Comparison of ENCODE assay signal across 13 cellular contexts in the genomic region with DNA sequence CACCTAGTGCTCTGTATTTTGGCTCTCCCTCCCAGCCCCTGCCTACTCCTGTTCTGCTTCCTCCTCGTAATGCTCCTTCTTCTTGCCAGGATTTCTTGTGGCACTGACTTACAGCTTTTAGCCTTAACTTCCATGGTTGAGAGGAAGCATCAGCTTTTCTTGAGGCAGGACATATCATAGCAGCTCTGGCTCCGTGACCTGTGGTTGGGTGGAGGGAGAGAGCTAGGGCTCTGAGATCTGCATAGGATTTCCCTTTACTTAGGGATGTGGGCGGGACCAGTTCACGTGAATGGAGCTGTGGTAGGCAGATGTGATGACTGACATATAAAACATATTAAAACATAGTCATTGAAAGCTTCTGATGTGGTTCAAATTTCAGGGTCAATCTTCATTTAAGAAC. TPM values are rescaled to one million over a fixed set of nuclear protein-coding genes. Genes with fewer than 3 reads are reported as not detected.
DNase-seq lines count a peak whose midpoint lies in the region; ATAC-seq and TF ChIP-seq lines count a peak whose summit lies in the region.
"Had no signal": no experiment of that assay in that cellular context is flagged by ENCODE, and none has a peak within 500 bp of the region (broad histone marks: within the 10 kb centered on the region; RNA-seq: fewer than 3 reads in every experiment).

No MANE protein-coding gene starts in this region.

- CTCF ChIA-PET in WTC11 (lab: Charles Lee): interaction anchor here (0.8 to 1.2 kb wide), 2 partner anchors 9 to 11 kb away, joined by 3 to 4 read pairs; partner anchors contain the start of gene RAB11FIP2
- CTCF ChIA-PET in MCF 10A (lab: Yijun Ruan, JAX): interaction anchor here (0.6 kb wide), 1 partner anchor 466 kb away, joined by 4 read pairs; no protein-coding TSS in a partner anchor

- H3K4me1 Mint-ChIP-seq in WTC11 (peaks cover 14% of the 10 kb centered on the region), MCF 10A (ENCODE audit: insufficient read depth, unreplicated experiment) (peaks cover 6% of the 10 kb centered on the region)
- H3K4me1 Mint-ChIP-seq: CD8-positive, alpha-beta memory T cell had no signal

- ATAC-seq in Right ventricle myocardium inferior (no peak), left cardiac atrium (no peak), WTC11 (peak; percentile 98), GM18907 (IDR thresholded peaks at IDR 0.05; ENCODE audit: unreplicated experiment) (no peak)

- DNase-seq in Right ventricle myocardium inferior (ENCODE audit: missing footprints) (peak; percentile 47), left cardiac atrium (no peak), WTC11 (ENCODE audit: low spot score) (no peak), iPS-NIHi11 (ENCODE audit: low spot score) (peak; percentile 9), HT-29 (ENCODE audit: low spot score) (no peak), MCF 10A (ENCODE audit: unreplicated experiment) (no peak)
- DNase-seq: 8988T; AML-193; Caco-2; CD8-positive, alpha-beta memory T cell; DND-41; HFFc6 had no signal

- peak overlapping the region; percentile 82; the same call in 1 of the 2 replicates for H3K27ac Mint-ChIP-seq in WTC11
- no peak overlapping the region for H3K27ac Mint-ChIP-seq in MCF 10A (ENCODE audit: low read depth, unreplicated experiment)
- H3K27ac Mint-ChIP-seq: CD8-positive, alpha-beta memory T cell; HFFc6 had no signal

- intact Hi-C loops in Right ventricle myocardium inferior (cut with DNase I) (no loop called here), left cardiac atrium (cut with DNase I) (no loop called here), MCF 10A (cut with micrococcal nuclease) (no loop called here)

- H3K27me3 Mint-ChIP-seq in WTC11 (ENCODE audit: low read depth): no peaks in the 10 kb centered on the region
- H3K27me3 Mint-ChIP-seq in MCF 10A (ENCODE audit: insufficient read depth, unreplicated experiment): no peaks in the 10 kb centered on the region

- no TSS peak for BruUV-seq in MCF 10A (replicated peaks; lab: Mats Ljungman, UMichigan)

- POLR2A ChIA-PET in WTC11 (lab: Charles Lee): no interaction called here
- POLR2A ChIA-PET in MCF 10A (lab: Yijun Ruan, JAX): interaction anchor here (1.1 to 1.4 kb wide), 2 partner anchors 14 to 15 kb away, joined by 3 to 4 read pairs; no protein-coding TSS in a partner anchor

- H3K4me3 Mint-ChIP-seq in WTC11 (peak overlapping the region; percentile 35), MCF 10A (ENCODE audit: unreplicated experiment) (no peak overlapping the region)
- H3K4me3 Mint-ChIP-seq: CD8-positive, alpha-beta memory T cell; HFFc6 had no signal

- H3K36me3 Mint-ChIP-seq in WTC11 (no peaks in the 10 kb centered on the region), MCF 10A (ENCODE audit: insufficient read depth, unreplicated experiment) (no peaks in the 10 kb centered on the region)
- H3K36me3 Mint-ChIP-seq: CD8-positive, alpha-beta memory T cell had no signal

- H3K9me3 Mint-ChIP-seq in WTC11 (no peaks in the 10 kb centered on the region), MCF 10A (ENCODE audit: unreplicated experiment) (no peaks in the 10 kb centered on the region)
- H3K9me3 Mint-ChIP-seq: CD8-positive, alpha-beta memory T cell; HFFc6 had no signal

- TF ChIP-seq CTCF in WTC11 (IDR thresholded peaks at IDR 0.05) (no peak), MCF 10A (IDR thresholded peaks at IDR 0.05; ENCODE audit: unreplicated experiment) (no peak)

TF ChIP-seq in WTC11, 78 proteins besides CTCF, POLR2A, EP300 and RAD21:
- TF ChIP-seq FOXK1 (CRISPR knock-in tag; IDR thresholded peaks at IDR 0.05) (no peak), ZNF263 (CRISPR knock-in tag; IDR thresholded peaks at IDR 0.05; ENCODE audit: low read depth) (no peak), SMAD3 (CRISPR knock-in tag; IDR thresholded peaks at IDR 0.05; ENCODE audit: borderline replicate concordance) (no peak), IRF2 (CRISPR knock-in tag; IDR thresholded peaks at IDR 0.05; ENCODE audit: borderline replicate concordance, low read depth) (no peak)
- TF ChIP-seq, protein P1, sequence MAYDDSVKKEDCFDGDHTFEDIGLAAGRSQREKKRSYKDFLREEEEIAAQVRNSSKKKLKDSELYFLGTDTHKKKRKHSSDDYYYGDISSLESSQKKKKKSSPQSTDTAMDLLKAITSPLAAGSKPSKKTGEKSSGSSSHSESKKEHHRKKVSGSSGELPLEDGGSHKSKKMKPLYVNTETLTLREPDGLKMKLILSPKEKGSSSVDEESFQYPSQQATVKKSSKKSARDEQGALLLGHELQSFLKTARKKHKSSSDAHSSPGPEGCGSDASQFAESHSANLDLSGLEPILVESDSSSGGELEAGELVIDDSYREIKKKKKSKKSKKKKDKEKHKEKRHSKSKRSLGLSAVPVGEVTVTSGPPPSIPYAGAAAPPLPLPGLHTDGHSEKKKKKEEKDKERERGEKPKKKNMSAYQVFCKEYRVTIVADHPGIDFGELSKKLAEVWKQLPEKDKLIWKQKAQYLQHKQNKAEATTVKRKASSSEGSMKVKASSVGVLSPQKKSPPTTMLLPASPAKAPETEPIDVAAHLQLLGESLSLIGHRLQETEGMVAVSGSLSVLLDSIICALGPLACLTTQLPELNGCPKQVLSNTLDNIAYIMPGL (CRISPR knock-in tag; IDR thresholded peaks at IDR 0.05): no peak
- TF ChIP-seq, protein P2, sequence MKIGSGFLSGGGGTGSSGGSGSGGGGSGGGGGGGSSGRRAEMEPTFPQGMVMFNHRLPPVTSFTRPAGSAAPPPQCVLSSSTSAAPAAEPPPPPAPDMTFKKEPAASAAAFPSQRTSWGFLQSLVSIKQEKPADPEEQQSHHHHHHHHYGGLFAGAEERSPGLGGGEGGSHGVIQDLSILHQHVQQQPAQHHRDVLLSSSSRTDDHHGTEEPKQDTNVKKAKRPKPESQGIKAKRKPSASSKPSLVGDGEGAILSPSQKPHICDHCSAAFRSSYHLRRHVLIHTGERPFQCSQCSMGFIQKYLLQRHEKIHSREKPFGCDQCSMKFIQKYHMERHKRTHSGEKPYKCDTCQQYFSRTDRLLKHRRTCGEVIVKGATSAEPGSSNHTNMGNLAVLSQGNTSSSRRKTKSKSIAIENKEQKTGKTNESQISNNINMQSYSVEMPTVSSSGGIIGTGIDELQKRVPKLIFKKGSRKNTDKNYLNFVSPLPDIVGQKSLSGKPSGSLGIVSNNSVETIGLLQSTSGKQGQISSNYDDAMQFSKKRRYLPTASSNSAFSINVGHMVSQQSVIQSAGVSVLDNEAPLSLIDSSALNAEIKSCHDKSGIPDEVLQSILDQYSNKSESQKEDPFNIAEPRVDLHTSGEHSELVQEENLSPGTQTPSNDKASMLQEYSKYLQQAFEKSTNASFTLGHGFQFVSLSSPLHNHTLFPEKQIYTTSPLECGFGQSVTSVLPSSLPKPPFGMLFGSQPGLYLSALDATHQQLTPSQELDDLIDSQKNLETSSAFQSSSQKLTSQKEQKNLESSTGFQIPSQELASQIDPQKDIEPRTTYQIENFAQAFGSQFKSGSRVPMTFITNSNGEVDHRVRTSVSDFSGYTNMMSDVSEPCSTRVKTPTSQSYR (CRISPR knock-in tag; IDR thresholded peaks at IDR 0.05): no peak
TF ChIP-seq in WTC11: peak in this region for 0.

RNA-seq across cellular contexts. Expression of gene RAB11FIP2, which starts 10.6 kb away (rescaled TPM):
- total RNA-seq in Right ventricle myocardium inferior (12.8 TPM), left cardiac atrium (10 to 100 TPM; 14.7 to 15.1 TPM), WTC11 (2021) (11.2 to 12.2 TPM (median 11.6 TPM) in 3 replicates), MCF 10A (2022) (23.9 and 27.1 TPM in 2 replicates)
- total RNA-seq in HT-29 (2014; rRNA removed; shearing (Covaris generic)): 0.64 and 2.3 TPM in 2 replicates

Comparison
In these comparisons a context has a peak if more than half of its experiments do, and no peak if none do; other contexts are left out.
1. DNase-seq: peak in Right ventricle myocardium inferior (single experiment) and iPS-NIHi11 (single experiment); none in left cardiac atrium (single experiment), WTC11 (single experiment), HT-29 (single experiment) and MCF 10A (single experiment).